34 cellular contexts compared by ENCODE assay signal in the genomic region with DNA sequence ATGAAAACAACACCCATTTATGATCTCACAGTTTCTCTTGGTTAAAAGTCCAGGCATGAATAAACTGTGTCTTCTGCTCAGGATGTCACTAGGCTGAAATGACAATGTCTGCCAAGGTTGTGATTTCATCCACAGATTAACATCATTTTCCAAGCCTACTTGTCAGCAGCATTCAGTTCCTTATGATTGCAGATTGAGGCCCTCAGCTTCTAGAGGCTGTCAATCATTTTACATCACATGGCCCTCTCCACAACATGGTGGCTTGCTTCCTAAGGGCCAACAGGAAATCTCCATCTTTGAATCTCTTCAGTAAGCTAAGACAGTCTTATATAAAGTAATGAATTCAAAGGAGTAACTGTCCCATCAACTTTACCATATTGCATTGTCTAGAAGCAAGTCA.
"Had no signal": no experiment of that assay in that cellular context is flagged by ENCODE, and none has a peak within 500 bp of the region (broad histone marks: within the 10 kb centered on the region; RNA-seq: fewer than 3 reads in every experiment).

No MANE protein-coding gene starts in this region.

- H3K4me2 ChIP-seq: KMS-11 had no signal

- H3K36me3 ChIP-seq: MG63 had no signal

- H3K9ac ChIP-seq: KMS-11 had no signal

- H3K4me3 ChIP-seq: MG63 had no signal

- H3K27ac ChIP-seq: KMS-11 had no signal

- H3K9me3 ChIP-seq: MG63 had no signal

- DNase-seq: Karpas-422, Kasumi-1, MG63, MM.1S, MV-4-11, NCI-H1048, NCI-H1092, NCI-H1092 treated with DMSO at 0.1 percent for 48 hours, NCI-H1105, NCI-H1105 treated with DMSO at 0.1 percent for 48 hours, NCI-H1417, NCI-H1417 treated with DMSO at 0.1 percent for 48 hours, NCI-H1436, NCI-H1436 treated with DMSO at 0.1 percent for 48 hours, NCI-H146, NCI-H1694, NCI-H1694 treated with DMSO at 0.1 percent for 48 hours, NCI-H187, NCI-H187 treated with DMSO at 0.1 percent for 48 hours, NCI-H1930, NCI-H2029, NCI-H2029 treated with DMSO at 0.1 percent for 48 hours, NCI-H2081, NCI-H2081 treated with DMSO at 0.1 percent for 48 hours, NCI-H2107, NCI-H2171, NCI-H2171 treated with DMSO at 0.1 percent for 48 hours, NCI-H2227 treated with DMSO at 0.1 percent for 48 hours, NCI-H226, NCI-H345, NCI-H446, NCI-H446 treated with DMSO at 0.1 percent for 48 hours, NCI-H510A had no signal

- H3K27me3 ChIP-seq: MG63 had no signal
